8 cellular contexts compared by ENCODE assay signal in the genomic region with DNA sequence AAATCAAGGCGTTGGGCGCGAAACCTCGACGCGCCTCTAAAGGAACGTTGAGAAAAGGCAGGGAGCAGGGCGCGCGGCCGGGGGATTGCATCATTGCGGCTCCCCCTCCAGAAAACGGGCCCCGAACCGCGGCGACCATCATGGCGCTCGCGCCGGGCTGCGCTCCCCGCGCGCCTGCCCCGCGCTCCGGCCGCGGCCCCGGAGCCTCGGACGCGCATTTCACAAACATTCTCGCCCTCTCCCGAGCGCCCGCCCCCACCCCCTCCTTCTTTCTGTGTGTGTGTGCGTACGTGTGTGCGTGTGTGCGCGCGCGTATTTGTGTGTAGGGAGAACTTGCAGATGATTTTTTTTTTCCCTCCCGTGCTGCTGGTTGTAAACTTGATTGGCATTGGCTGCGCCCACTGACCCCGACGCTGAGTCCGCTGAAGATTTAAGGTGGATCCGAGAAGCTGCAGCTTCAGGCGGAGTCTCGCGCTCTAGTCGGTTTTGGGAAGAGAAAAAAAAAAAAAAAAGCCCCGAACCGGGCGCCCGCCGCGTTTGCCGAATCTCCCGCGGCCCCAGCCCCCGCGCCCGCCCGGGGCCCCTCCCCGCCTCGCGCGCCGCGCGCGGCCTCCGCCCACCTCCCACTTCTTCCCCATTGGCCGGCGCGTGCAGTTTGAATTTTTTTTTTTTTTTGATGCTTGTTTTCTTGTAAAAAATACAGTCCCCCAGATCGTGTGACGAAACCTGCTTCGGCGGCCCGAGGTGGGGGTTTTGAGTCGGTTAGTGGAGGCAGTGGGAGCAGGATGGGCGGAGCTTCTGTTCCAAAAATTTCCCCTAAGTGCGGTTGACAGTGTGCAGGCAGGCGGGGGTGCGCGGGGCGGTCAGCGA. TPM values are rescaled to one million over a fixed set of nuclear protein-coding genes. Genes with fewer than 3 reads are reported as not detected.
DNase-seq lines count a peak whose midpoint lies in the region; ATAC-seq and TF ChIP-seq lines count a peak whose summit lies in the region.

No MANE protein-coding gene starts in this region.

- DNase-seq in DMS 273 treated with DMSO at 0.1 percent for 48 hours (lab: John Stamatoyannopoulos, UW) (peak; percentile 91), HuH-7.5 (ENCODE audit: low spot score) (peak; percentile 96), activated T-cell treated with anti-CD3 and anti-CD28 coated beads for 48 hours (ENCODE audit: low read depth) (peak; percentile 91), epithelial cell of proximal tubule (ENCODE audit: low read depth) (peak; percentile 86)
- DNase-seq in stimulated activated CD8-positive, alpha-beta memory T cell treated with anti-CD3 and anti-CD28 coated beads, Interleukin-4, amount 100 ng/mL, for 4 hours (ENCODE audit: low read depth in 2 of 2, low spot score in 1 of 2), result peak; percentile 76 to 87

- no peaks in the 10 kb centered on the region for H3K27me3 ChIP-seq in OCI-LY3 (ENCODE audit: low read depth, low read length)
- H3K27me3 ChIP-seq in mucosa of rectum (ENCODE audit: control insufficient read depth in 2 of 2, insufficient read depth in 2 of 2, low read length in 2 of 2), result no peaks in the 10 kb centered on the region

- H3K27ac ChIP-seq in OCI-LY3 (ENCODE audit: low read length) (peak overlapping the region; percentile 96), mucosa of rectum (ENCODE audit: low read depth in 2 of 2, low read length in 2 of 2) (peak overlapping the region; percentile 97 to 98)

- TF ChIP-seq CTCF in OCI-LY3 (IDR thresholded peaks at IDR 0.05; ENCODE audit: low read depth, low read length) (no peak), epithelial cell of proximal tubule (conservative IDR thresholded peaks at IDR 0.05; ENCODE audit: low read depth, low read length) (no peak)

- ATAC-seq in GM21528 (IDR thresholded peaks at IDR 0.05; ENCODE audit: low FRiP score, unreplicated experiment), result peak; percentile 56

- peak overlapping the region; percentile 97 for H3K4me2 ChIP-seq in OCI-LY3 (ENCODE audit: low read length)

- H4K20me1 ChIP-seq in OCI-LY3 (ENCODE audit: insufficient read depth, low read length), result 0 out of 2 replicates have a peak, but pooled peaks cover 3% of the 10 kb centered on the region

- peaks cover 33% of the 10 kb centered on the region for H3K4me1 ChIP-seq in OCI-LY3 (ENCODE audit: low read length)
- H3K4me1 ChIP-seq in mucosa of rectum (ENCODE audit: control insufficient read depth in 2 of 2, insufficient read depth in 2 of 2, low read length in 2 of 2), result peaks cover 20 to 28% of the 10 kb centered on the region in 2 donors

- H3K9me3 ChIP-seq in OCI-LY3 (ENCODE audit: insufficient read depth, low read length), result no peaks in the 10 kb centered on the region
- no peaks in the 10 kb centered on the region for H3K9me3 ChIP-seq in mucosa of rectum (ENCODE audit: control insufficient read depth in 2 of 2, low read length in 2 of 2)

- peak overlapping the region; percentile 34 for H2AFZ ChIP-seq in OCI-LY3 (ENCODE audit: low read depth, low read length)

- H3K79me2 ChIP-seq in OCI-LY3 (ENCODE audit: low read length), result peaks cover 55% of the 10 kb centered on the region

- H3K9ac ChIP-seq in OCI-LY3 (ENCODE audit: low read length) (peak overlapping the region; percentile 98), mucosa of rectum (ENCODE audit: low read depth in 1 of 2, low read length in 2 of 2) (peak overlapping the region; percentile 94 to 99)

- peaks cover 20% of the 10 kb centered on the region for H3K36me3 ChIP-seq in OCI-LY3 (replicated peaks; ENCODE audit: low read depth, low read length)
- peaks cover 0 to 8% of the 10 kb centered on the region in 2 donors for H3K36me3 ChIP-seq in mucosa of rectum (ENCODE audit: control insufficient read depth in 2 of 2, insufficient read depth in 2 of 2, low read length in 2 of 2)

- H3K4me3 ChIP-seq in OCI-LY3 (ENCODE audit: low read length) (peak overlapping the region; percentile 85), epithelial cell of proximal tubule (ENCODE audit: low read depth, low read length) (peak overlapping the region; percentile 80), mucosa of rectum (ENCODE audit: low read length in 2 of 2) (peak overlapping the region; percentile 86 to 89)

RNA-seq across cellular contexts. Expression of gene CDKN1B, which starts 8.2 kb away (rescaled TPM):
- 14.3 and 41.7 TPM in 2 replicates for total RNA-seq in epithelial cell of proximal tubule

RNA-seq across cellular contexts. Expression of gene GPR19, which starts 29.3 kb away (rescaled TPM):
- 0.80 and 1.1 TPM in 2 replicates for total RNA-seq in epithelial cell of proximal tubule

Comparison
In these comparisons a context has a peak if more than half of its experiments do, and no peak if none do; other contexts are left out.
1. Peak in every context shown above with its lines: DNase-seq, ATAC-seq, H3K4me3 ChIP-seq and H3K27ac ChIP-seq.